8 cellular contexts compared by ENCODE assay signal in the genomic region with DNA sequence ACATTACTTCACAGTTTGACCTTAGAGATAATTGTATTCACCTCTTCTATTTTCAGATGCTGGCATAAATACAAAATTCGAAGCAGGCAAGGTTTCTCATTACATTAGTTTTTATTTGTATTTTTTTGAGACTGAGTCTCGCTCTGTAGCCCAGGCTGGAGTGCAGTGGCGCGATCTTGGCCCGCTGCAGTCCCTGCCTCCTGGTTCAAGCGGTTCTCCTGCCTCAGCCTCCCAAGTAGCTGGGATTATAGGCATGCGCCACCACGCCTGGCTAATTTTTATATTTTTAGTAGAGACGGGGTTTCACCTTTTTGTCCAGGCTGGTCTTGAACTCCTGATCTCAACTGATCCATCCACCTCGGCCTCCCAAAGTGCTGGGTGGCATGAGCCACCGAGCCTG. TPM values are rescaled to one million over a fixed set of nuclear protein-coding genes. Genes with fewer than 3 reads are reported as not detected.
DNase-seq lines count a peak whose midpoint lies in the region; ATAC-seq and TF ChIP-seq lines count a peak whose summit lies in the region.
"Not testable (repeated sequence)": the region's sequence is repeated elsewhere in the genome, so short reads cannot be mapped to it uniquely, and the experiment has no call there.

No MANE protein-coding gene starts in this region.

- H3K36me3 Mint-ChIP-seq in CD14-positive monocyte = not testable (repeated sequence)
- H3K36me3 Mint-ChIP-seq in activated CD4-positive, alpha-beta T cell treated with anti-CD3 and anti-CD28 coated beads, Interleukin-2, amount 10 ng/mL, durations not matched to agents 24 days and 14 days (ENCODE audit: low read depth) = peaks cover 36% of the 10 kb centered on the region
- H3K36me3 Mint-ChIP-seq in activated naive CD8-positive, alpha-beta T cell treated with anti-CD3 and anti-CD28 coated beads, Interleukin-2, amount 50 U/mL, for 24 hours (ENCODE audit: low read depth) = peaks cover 42% of the 10 kb centered on the region
- peaks cover 20% of the 10 kb centered on the region for H3K36me3 Mint-ChIP-seq in natural killer cell treated with Interleukin-12 subunit alpha and Interleukin-12 subunit beta and Interleukin-15 and Interleukin-18, amount 100 ng/mL, for 72 hours
- peaks cover 44% of the 10 kb centered on the region for H3K36me3 Mint-ChIP-seq in stimulated activated naive CD8-positive, alpha-beta T cell treated with anti-CD3 and anti-CD28 coated beads, Interleukin-15, Interleukin-2, amounts not matched to agents 100 ng/mL and 50 ng/mL, for 24 hours (ENCODE audit: low read depth)

- 82 to 87% methylated on average over 10 of the region's 11 CpGs for WGBS in gastroesophageal sphincter (ENCODE audit: low coverage in 1 of 2), 2 donors

- peaks cover 31% of the 10 kb centered on the region for H3K4me1 Mint-ChIP-seq in CD14-positive monocyte
- peaks cover 32% of the 10 kb centered on the region for H3K4me1 Mint-ChIP-seq in activated CD4-positive, alpha-beta T cell treated with anti-CD3 and anti-CD28 coated beads, Interleukin-2, amount 10 ng/mL, durations not matched to agents 24 days and 14 days
- peaks cover 50% of the 10 kb centered on the region for H3K4me1 Mint-ChIP-seq in activated naive CD8-positive, alpha-beta T cell treated with anti-CD3 and anti-CD28 coated beads, Interleukin-2, amount 50 U/mL, for 24 hours
- H3K4me1 Mint-ChIP-seq in natural killer cell treated with Interleukin-12 subunit alpha and Interleukin-12 subunit beta and Interleukin-15 and Interleukin-18, amount 100 ng/mL, for 72 hours (ENCODE audit: low read depth in 2 of 2) = peaks cover 23 to 34% of the 10 kb centered on the region in 2 donors
- H3K4me1 Mint-ChIP-seq in stimulated activated naive CD8-positive, alpha-beta T cell treated with anti-CD3 and anti-CD28 coated beads, Interleukin-15, Interleukin-2, amounts not matched to agents 100 ng/mL and 50 ng/mL, for 24 hours (ENCODE audit: low read depth) = peaks cover 41% of the 10 kb centered on the region

- not testable (repeated sequence) for TF ChIP-seq CTCF in CD14-positive monocyte (IDR thresholded peaks at IDR 0.05); HEK293 (tag by site-specific recombination; IDR thresholded peaks at IDR 0.05); OCI-LY3 (IDR thresholded peaks at IDR 0.05; ENCODE audit: low read depth, low read length); gastroesophageal sphincter (IDR thresholded peaks at IDR 0.05)

- H2AFZ ChIP-seq in OCI-LY3 (ENCODE audit: low read depth, low read length) = not testable (repeated sequence)

- POLR2A ChIA-PET in HEK293 (lab: Yijun Ruan, JAX) = interaction anchor here (1.5 to 3.4 kb wide), 2 partner anchors 11 to 15 kb away, joined by 4 to 13 read pairs; no protein-coding TSS in a partner anchor

- not testable (repeated sequence) for DNase-seq in CD14-positive monocyte (ENCODE audit: low spot score); activated CD4-positive, alpha-beta T cell treated with anti-CD3 and anti-CD28 coated beads, Interleukin-2, amount 10 ng/mL, durations not matched to agents 24 days and 14 days; activated naive CD8-positive, alpha-beta T cell treated with anti-CD3 and anti-CD28 coated beads, Interleukin-2, amount 50 U/mL, for 24 hours; natural killer cell treated with Interleukin-12 subunit alpha and Interleukin-12 subunit beta and Interleukin-15 and Interleukin-18, amount 100 ng/mL, for 72 hours (ENCODE audit: low spot score)

- H4K20me1 ChIP-seq in OCI-LY3 (ENCODE audit: insufficient read depth, low read length) = peaks cover 34% of the 10 kb centered on the region

- TF ChIP-seq POLR2A in gastroesophageal sphincter (IDR thresholded peaks at IDR 0.05) = not testable (repeated sequence)

- not testable (repeated sequence) for TF ChIP-seq EP300 in gastroesophageal sphincter (IDR thresholded peaks at IDR 0.05)

- H3K79me2 ChIP-seq in OCI-LY3 (ENCODE audit: low read length) = peaks cover 66% of the 10 kb centered on the region

- not testable (repeated sequence) for ATAC-seq in activated naive CD8-positive, alpha-beta T cell treated with anti-CD3 and anti-CD28 coated beads, Interleukin-2, amount 50 U/mL, for 24 hours; gastroesophageal sphincter; natural killer cell treated with Interleukin-12 subunit alpha and Interleukin-12 subunit beta and Interleukin-15 and Interleukin-18, amount 100 ng/mL, for 72 hours

- peak overlapping the region in 5 of 7 donors; percentile 35 to 99 (median 54) for H3K27ac Mint-ChIP-seq in CD14-positive monocyte
- peak overlapping the region; percentile 26 for H3K27ac Mint-ChIP-seq in activated CD4-positive, alpha-beta T cell treated with anti-CD3 and anti-CD28 coated beads, Interleukin-2, amount 10 ng/mL, durations not matched to agents 24 days and 14 days
- H3K27ac Mint-ChIP-seq in activated naive CD8-positive, alpha-beta T cell treated with anti-CD3 and anti-CD28 coated beads, Interleukin-2, amount 50 U/mL, for 24 hours = peak overlapping the region; percentile 98
- peak overlapping the region; percentile 92 to 96 for H3K27ac Mint-ChIP-seq in natural killer cell treated with Interleukin-12 subunit alpha and Interleukin-12 subunit beta and Interleukin-15 and Interleukin-18, amount 100 ng/mL, for 72 hours
- H3K27ac Mint-ChIP-seq in stimulated activated naive CD8-positive, alpha-beta T cell treated with anti-CD3 and anti-CD28 coated beads, Interleukin-15, Interleukin-2, amounts not matched to agents 100 ng/mL and 50 ng/mL, for 24 hours = peak overlapping the region; percentile 76

- CTCF ChIA-PET in HEK293 (lab: Yijun Ruan, JAX) = not testable (repeated sequence)

- H3K36me3 ChIP-seq in HEK293 (ENCODE audit: control insufficient read depth in 2 of 2, insufficient read depth in 1 of 2, low read length in 2 of 2) (peaks cover 1 to 39% of the 10 kb centered on the region in 2 experiments; a peak in 2 of 3 replicates), OCI-LY3 (replicated peaks; ENCODE audit: low read depth, low read length) (peaks cover 18% of the 10 kb centered on the region)
- not testable (repeated sequence) for H3K36me3 ChIP-seq in gastroesophageal sphincter

- intact Hi-C loops in CD14-positive monocyte (cut with micrococcal nuclease) = not testable (repeated sequence)
- intact Hi-C loops in activated CD4-positive, alpha-beta T cell treated with anti-CD3 and anti-CD28 coated beads, Interleukin-2, amount 10 ng/mL, durations not matched to agents 24 days and 14 days (cut with micrococcal nuclease) = loop anchor here (10.0 kb wide), 1 partner anchor 1260 kb away; no protein-coding TSS in a partner anchor

- not testable (repeated sequence) for H3K27ac ChIP-seq in HEK293 (ENCODE audit: extremely low read depth, low read depth, low read length); OCI-LY3 (ENCODE audit: low read length)
- peak overlapping the region in 3 of 4 donors; percentile 93 to 96 (median 93) for H3K27ac ChIP-seq in gastroesophageal sphincter

- H3K4me2 ChIP-seq in OCI-LY3 (ENCODE audit: low read length) = peak overlapping the region; percentile 75

- not testable (repeated sequence) for H3K9ac ChIP-seq in OCI-LY3 (ENCODE audit: low read length)

- H3K4me1 ChIP-seq in HEK293 (ENCODE audit: control insufficient read depth, insufficient read depth, low read length) = not testable (repeated sequence)
- H3K4me1 ChIP-seq in OCI-LY3 (ENCODE audit: low read length) = peaks cover 15% of the 10 kb centered on the region
- H3K4me1 ChIP-seq in gastroesophageal sphincter = peaks cover 5 to 41% (median 14%) of the 10 kb centered on the region in 3 donors

- H3K27me3 Mint-ChIP-seq in CD14-positive monocyte (ENCODE audit: low read depth in 3 of 3); activated CD4-positive, alpha-beta T cell treated with anti-CD3 and anti-CD28 coated beads, Interleukin-2, amount 10 ng/mL, durations not matched to agents 24 days and 14 days; activated naive CD8-positive, alpha-beta T cell treated with anti-CD3 and anti-CD28 coated beads, Interleukin-2, amount 50 U/mL, for 24 hours; natural killer cell treated with Interleukin-12 subunit alpha and Interleukin-12 subunit beta and Interleukin-15 and Interleukin-18, amount 100 ng/mL, for 72 hours; stimulated activated naive CD8-positive, alpha-beta T cell treated with anti-CD3 and anti-CD28 coated beads, Interleukin-15, Interleukin-2, amounts not matched to agents 100 ng/mL and 50 ng/mL, for 24 hours: not testable (repeated sequence)

- not testable (repeated sequence) for H3K9me3 Mint-ChIP-seq in CD14-positive monocyte; activated CD4-positive, alpha-beta T cell treated with anti-CD3 and anti-CD28 coated beads, Interleukin-2, amount 10 ng/mL, durations not matched to agents 24 days and 14 days; activated naive CD8-positive, alpha-beta T cell treated with anti-CD3 and anti-CD28 coated beads, Interleukin-2, amount 50 U/mL, for 24 hours; natural killer cell treated with Interleukin-12 subunit alpha and Interleukin-12 subunit beta and Interleukin-15 and Interleukin-18, amount 100 ng/mL, for 72 hours; stimulated activated naive CD8-positive, alpha-beta T cell treated with anti-CD3 and anti-CD28 coated beads, Interleukin-15, Interleukin-2, amounts not matched to agents 100 ng/mL and 50 ng/mL, for 24 hours

- H3K9me3 ChIP-seq in HEK293 (ENCODE audit: control insufficient read depth, insufficient read depth, low read depth, low read length); OCI-LY3 (ENCODE audit: insufficient read depth, low read length); gastroesophageal sphincter: not testable (repeated sequence)

- H3K4me3 ChIP-seq in HEK293 (ENCODE audit: low read depth, low read length); gastroesophageal sphincter: not testable (repeated sequence)
- H3K4me3 ChIP-seq in OCI-LY3 (ENCODE audit: low read length) = peak overlapping the region; percentile 98

- not testable (repeated sequence) for H3K27me3 ChIP-seq in OCI-LY3 (ENCODE audit: low read depth, low read length); gastroesophageal sphincter

- not testable (repeated sequence) for H3K4me3 Mint-ChIP-seq in CD14-positive monocyte
- H3K4me3 Mint-ChIP-seq in activated CD4-positive, alpha-beta T cell treated with anti-CD3 and anti-CD28 coated beads, Interleukin-2, amount 10 ng/mL, durations not matched to agents 24 days and 14 days = peak overlapping the region; percentile 92
- H3K4me3 Mint-ChIP-seq in activated naive CD8-positive, alpha-beta T cell treated with anti-CD3 and anti-CD28 coated beads, Interleukin-2, amount 50 U/mL, for 24 hours = peak overlapping the region; percentile 93
- peak overlapping the region; percentile 91 for H3K4me3 Mint-ChIP-seq in natural killer cell treated with Interleukin-12 subunit alpha and Interleukin-12 subunit beta and Interleukin-15 and Interleukin-18, amount 100 ng/mL, for 72 hours
- peak overlapping the region; percentile 94 for H3K4me3 Mint-ChIP-seq in stimulated activated naive CD8-positive, alpha-beta T cell treated with anti-CD3 and anti-CD28 coated beads, Interleukin-15, Interleukin-2, amounts not matched to agents 100 ng/mL and 50 ng/mL, for 24 hours

RNA-seq across cellular contexts. Expression of a gene that starts 2.5 kb away (rescaled TPM):
- polyA plus RNA-seq in CD14-positive monocyte = 1 to 10 TPM; 1.3 to 1.9 TPM
- total RNA-seq in activated CD4-positive, alpha-beta T cell treated with anti-CD3 and anti-CD28 coated beads, Interleukin-2, amount 10 ng/mL, durations not matched to agents 24 days and 14 days = 34.9 and 36.4 TPM in 2 replicates
- total RNA-seq in gastroesophageal sphincter = 1 to 10 TPM; 2.2 to 5.9 (median 3.2) TPM
- total RNA-seq in natural killer cell treated with Interleukin-12 subunit alpha and Interleukin-12 subunit beta and Interleukin-15 and Interleukin-18, amount 100 ng/mL, for 72 hours = 10 to 100 TPM; 26.3 to 33.9 TPM

RNA-seq across cellular contexts. Expression of a gene that starts 17.2 kb away (rescaled TPM):
- 10 to 100 TPM; 10.8 to 12.8 TPM for polyA plus RNA-seq in CD14-positive monocyte
- 20.6 and 21.3 TPM in 2 replicates for total RNA-seq in activated CD4-positive, alpha-beta T cell treated with anti-CD3 and anti-CD28 coated beads, Interleukin-2, amount 10 ng/mL, durations not matched to agents 24 days and 14 days
- total RNA-seq in gastroesophageal sphincter = 10 to 100 TPM; 18.7 to 33.2 (median 24.8) TPM
- total RNA-seq in natural killer cell treated with Interleukin-12 subunit alpha and Interleukin-12 subunit beta and Interleukin-15 and Interleukin-18, amount 100 ng/mL, for 72 hours = 10 to 100 TPM; 23.6 to 30.8 TPM

Comparison
In these comparisons a context has a peak if more than half of its experiments do, and no peak if none do; other contexts are left out.
1. H3K27ac Mint-ChIP-seq: peak in every context shown above with its lines; median percentile 98 in activated naive CD8-positive, alpha-beta T cell treated with anti-CD3 and anti-CD28 coated beads, Interleukin-2, amount 50 U/mL, for 24 hours; 94 in natural killer cell treated with Interleukin-12 subunit alpha and Interleukin-12 subunit beta and Interleukin-15 and Interleukin-18, amount 100 ng/mL, for 72 hours; 76 in stimulated activated naive CD8-positive, alpha-beta T cell treated with anti-CD3 and anti-CD28 coated beads, Interleukin-15, Interleukin-2, amounts not matched to agents 100 ng/mL and 50 ng/mL, for 24 hours; 54 in CD14-positive monocyte; 26 in activated CD4-positive, alpha-beta T cell treated with anti-CD3 and anti-CD28 coated beads, Interleukin-2, amount 10 ng/mL, durations not matched to agents 24 days and 14 days.